Comparison of ENCODE assay signal across 1 cellular context in the genomic region with DNA sequence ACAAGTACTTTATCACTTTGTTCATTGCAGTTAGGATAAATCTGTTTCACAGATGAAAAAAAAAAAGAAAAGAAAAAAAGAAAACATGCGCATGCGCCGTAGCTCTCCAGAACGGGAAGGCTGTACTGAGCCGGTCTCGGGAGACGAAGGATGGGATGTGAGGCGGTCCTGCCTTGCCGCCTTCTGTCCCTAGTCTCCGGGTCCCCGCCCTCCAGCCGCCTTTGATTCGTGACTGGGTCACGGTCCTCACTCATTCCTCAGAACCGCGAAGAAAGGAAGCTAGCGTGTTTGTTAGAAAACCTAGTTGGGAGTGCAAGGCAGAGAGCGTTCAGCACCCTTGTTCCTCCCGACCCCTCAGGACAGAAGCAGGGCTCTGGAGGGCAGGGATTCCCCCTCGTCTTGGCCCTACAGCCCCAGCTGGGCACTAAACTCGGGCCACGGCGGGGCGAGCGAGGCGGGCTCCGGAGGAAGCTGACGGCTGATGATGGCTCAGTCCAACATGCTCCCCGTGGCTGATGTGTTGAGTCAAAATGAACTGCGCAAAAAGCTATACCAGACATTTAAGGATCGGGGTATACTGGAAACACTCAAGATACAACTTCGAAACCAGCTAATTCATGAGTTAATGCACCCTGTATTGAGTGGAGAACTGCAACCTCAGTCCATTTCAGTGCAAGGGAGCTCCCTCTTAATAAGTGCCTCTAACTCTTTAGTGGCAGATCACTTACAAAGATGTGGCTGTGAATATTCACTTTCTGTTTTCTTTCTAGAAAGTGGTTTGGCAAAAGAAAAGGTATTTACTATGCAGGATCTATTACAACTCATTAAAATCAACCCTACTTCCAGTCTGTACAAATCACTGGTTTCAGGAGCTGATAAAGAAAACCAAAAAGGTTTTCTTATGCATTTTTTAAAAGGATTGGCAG.
TF ChIP-seq lines count a peak whose summit lies in the region.

No MANE protein-coding gene starts in this region.

TF ChIP-seq in GM12878, 131 proteins besides CTCF, POLR2A, EP300 and RAD21:
- no peak for TF ChIP-seq NR2C2 (IDR thresholded peaks at IDR 0.05; ENCODE audit: borderline replicate concordance, control insufficient read depth, insufficient read length, low read depth)
- TF ChIP-seq BCL11A (IDR thresholded peaks at IDR 0.05; ENCODE audit: low read depth, low read length) = no peak
- TF ChIP-seq SP1 (IDR thresholded peaks at IDR 0.05; ENCODE audit: low read depth, low read length) = no peak
- TF ChIP-seq, protein P1, sequence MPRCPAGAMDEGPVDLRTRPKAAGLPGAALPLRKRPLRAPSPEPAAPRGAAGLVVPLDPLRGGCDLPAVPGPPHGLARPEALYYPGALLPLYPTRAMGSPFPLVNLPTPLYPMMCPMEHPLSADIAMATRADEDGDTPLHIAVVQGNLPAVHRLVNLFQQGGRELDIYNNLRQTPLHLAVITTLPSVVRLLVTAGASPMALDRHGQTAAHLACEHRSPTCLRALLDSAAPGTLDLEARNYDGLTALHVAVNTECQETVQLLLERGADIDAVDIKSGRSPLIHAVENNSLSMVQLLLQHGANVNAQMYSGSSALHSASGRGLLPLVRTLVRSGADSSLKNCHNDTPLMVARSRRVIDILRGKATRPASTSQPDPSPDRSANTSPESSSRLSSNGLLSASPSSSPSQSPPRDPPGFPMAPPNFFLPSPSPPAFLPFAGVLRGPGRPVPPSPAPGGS (IDR thresholded peaks at IDR 0.05; ENCODE audit: borderline replicate concordance, insufficient read depth, low read depth, low read length, poor library complexity, severe bottlenecking) = no peak
- TF ChIP-seq MXI1 (IDR thresholded peaks at IDR 0.05; ENCODE audit: low read depth, low read length) = no peak
- no peak for TF ChIP-seq MYB (IDR thresholded peaks at IDR 0.05; ENCODE audit: borderline replicate concordance, low read depth, low read length)
- no peak for TF ChIP-seq ZBED1 (IDR thresholded peaks at IDR 0.05; ENCODE audit: borderline replicate concordance)
- TF ChIP-seq CREM (IDR thresholded peaks at IDR 0.05; ENCODE audit: low read depth) = no peak
- TF ChIP-seq HDGF (IDR thresholded peaks at IDR 0.05) = no peak
- TF ChIP-seq NFXL1 (IDR thresholded peaks at IDR 0.05; ENCODE audit: borderline replicate concordance) = no peak
- no peak for TF ChIP-seq YBX1 (IDR thresholded peaks at IDR 0.05)
- TF ChIP-seq HDAC6 (IDR thresholded peaks at IDR 0.05; ENCODE audit: unreplicated experiment) = no peak
- TF ChIP-seq PAX5 (IDR thresholded peaks at IDR 0.05; ENCODE audit: borderline replicate concordance, low read depth, low read length) = no peak
- TF ChIP-seq NFIC (IDR thresholded peaks at IDR 0.05; ENCODE audit: low read depth, low read length) = no peak
- no peak for TF ChIP-seq POLR2AphosphoS5 (IDR thresholded peaks at IDR 0.05; ENCODE audit: low read length)
- TF ChIP-seq ZSCAN29 (IDR thresholded peaks at IDR 0.05) = no peak
